ENCODE assay signal across 13 cellular contexts in genomic region chr11:45920531-45921477, GRCh38. TPM values are rescaled to one million over a fixed set of nuclear protein-coding genes. Genes with fewer than 3 reads are reported as not detected.
DNase-seq lines count a peak whose midpoint lies in the region; ATAC-seq and TF ChIP-seq lines count a peak whose summit lies in the region.
"Had no signal": no experiment of that assay in that cellular context is flagged by ENCODE, and none has a peak within 500 bp of the region (broad histone marks: within the 10 kb centered on the region; RNA-seq: fewer than 3 reads in every experiment).

No MANE protein-coding gene starts in this region.

- H3K36me3 Mint-ChIP-seq in activated T-cell treated with anti-CD3 and anti-CD28 coated beads, Interleukin-2, amount 50 U/mL, for 24 hours (ENCODE audit: low read depth), result peaks cover 17% of the 10 kb centered on the region

- H3K4me1 ChIP-seq in mucosa of stomach (ENCODE audit: control insufficient read depth, insufficient read depth, low read length) (peaks cover 6% of the 10 kb centered on the region), upper lobe of right lung (peaks cover 20% of the 10 kb centered on the region)

- H3K36me3 ChIP-seq in mucosa of stomach (ENCODE audit: control insufficient read depth, insufficient read depth, low read length), result no peaks in the 10 kb centered on the region
- peaks cover 3% of the 10 kb centered on the region for H3K36me3 ChIP-seq in upper lobe of right lung

- no peaks in the 10 kb centered on the region for H3K9me3 Mint-ChIP-seq in activated T-cell treated with anti-CD3 and anti-CD28 coated beads, Interleukin-2, amount 50 U/mL, for 24 hours

- peaks cover 16% of the 10 kb centered on the region for H3K27me3 Mint-ChIP-seq in activated T-cell treated with anti-CD3 and anti-CD28 coated beads, Interleukin-2, amount 50 U/mL, for 24 hours

- no peaks in the 10 kb centered on the region for H3K9me3 ChIP-seq in mucosa of stomach (ENCODE audit: control insufficient read depth, low read length)
- no peaks in the 10 kb centered on the region for H3K9me3 ChIP-seq in upper lobe of right lung

- no peak for TF ChIP-seq CTCF in upper lobe of right lung (IDR thresholded peaks at IDR 0.05)

- H3K4me1 Mint-ChIP-seq in activated T-cell treated with anti-CD3 and anti-CD28 coated beads, Interleukin-2, amount 50 U/mL, for 24 hours (ENCODE audit: low read depth), result peaks cover 37% of the 10 kb centered on the region

- H3K27me3 ChIP-seq in mucosa of stomach (ENCODE audit: control insufficient read depth, insufficient read depth, low read length), result peaks cover 23% of the 10 kb centered on the region
- peaks cover 19% of the 10 kb centered on the region for H3K27me3 ChIP-seq in upper lobe of right lung

- H3K27ac ChIP-seq in upper lobe of right lung, result peak overlapping the region; percentile 84
- H3K27ac ChIP-seq: KMS-11 had no signal

- ATAC-seq in Right ventricle myocardium superior (ENCODE audit: poor library complexity) (no peak), Right ventricle myocardium inferior (no peak), upper lobe of right lung (no peak)

- H3K9ac ChIP-seq in mucosa of stomach (ENCODE audit: low read length), result peak overlapping the region; percentile 31
- H3K9ac ChIP-seq: KMS-11 had no signal

- intact Hi-C loops in Right ventricle myocardium superior (cut with DNase I) (no loop called here), Right ventricle myocardium inferior (cut with DNase I) (no loop called here), upper lobe of right lung (cut with DNase I) (no loop called here)

- H3K4me3 ChIP-seq in mucosa of stomach (ENCODE audit: low read length), result no peak overlapping the region
- no peak overlapping the region for H3K4me3 ChIP-seq in upper lobe of right lung

- no peak overlapping the region for H3K27ac Mint-ChIP-seq in activated T-cell treated with anti-CD3 and anti-CD28 coated beads, Interleukin-2, amount 50 U/mL, for 24 hours

- peak; percentile 25 for DNase-seq in Right ventricle myocardium superior
- no peak for DNase-seq in Right ventricle myocardium inferior (ENCODE audit: missing footprints)
- DNase-seq in activated T-cell treated with anti-CD3 and anti-CD28 coated beads, Interleukin-2, amount 50 U/mL, for 24 hours, result peak; percentile 27
- peak; percentile 27 for DNase-seq in upper lobe of right lung
- DNase-seq in NCI-H187 (lab: John Stamatoyannopoulos, UW), result no peak
- no peak for DNase-seq in NCI-H748 (lab: John Stamatoyannopoulos, UW; ENCODE audit: unreplicated experiment)
- no peak for DNase-seq in DMS114 treated with DMSO at 0.1 percent for 48 hours (lab: John Stamatoyannopoulos, UW; ENCODE audit: unreplicated experiment)
- DNase-seq: GOT3; stimulated activated CD4-positive, alpha-beta T cell treated with anti-CD3 and anti-CD28 coated beads, Interleukin-4, amount 100 ng/mL, for 24 hours; T1000 had no signal

- H3K4me3 Mint-ChIP-seq in activated T-cell treated with anti-CD3 and anti-CD28 coated beads, Interleukin-2, amount 50 U/mL, for 24 hours, result no peak overlapping the region

RNA-seq across cellular contexts. Expression of gene LARGE2, which starts 1.7 kb away (rescaled TPM):
- not detected for total RNA-seq in Right ventricle myocardium superior
- total RNA-seq in Right ventricle myocardium inferior, result not detected
- 6.0 TPM for total RNA-seq in upper lobe of right lung
- total RNA-seq: subcutaneous adipose tissue had no signal

RNA-seq across cellular contexts. Expression of gene PEX16, which starts 3.1 kb away (rescaled TPM):
- total RNA-seq in Right ventricle myocardium superior, result 8.5 TPM
- 10.4 TPM for total RNA-seq in Right ventricle myocardium inferior
- 27.6 TPM for total RNA-seq in upper lobe of right lung

RNA-seq across cellular contexts. Expression of gene FREY1, which starts 13.7 kb away (rescaled TPM):
- total RNA-seq in Right ventricle myocardium superior, result not detected
- total RNA-seq in Right ventricle myocardium inferior, result not detected
- 0.75 TPM for total RNA-seq in upper lobe of right lung

RNA-seq across cellular contexts. Expression of gene MAPK8IP1, which starts 35.4 kb away (rescaled TPM):
- total RNA-seq in Right ventricle myocardium superior, result 4.5 TPM
- total RNA-seq in Right ventricle myocardium inferior, result 5.9 TPM
- total RNA-seq in upper lobe of right lung, result 6.4 TPM

Comparison
In these comparisons a context has a peak if more than half of its experiments do, and no peak if none do; other contexts are left out.
1. DNase-seq: peak in Right ventricle myocardium superior (single experiment), activated T-cell treated with anti-CD3 and anti-CD28 coated beads, Interleukin-2, amount 50 U/mL, for 24 hours (single experiment) and upper lobe of right lung (single experiment); none in Right ventricle myocardium inferior (single experiment), NCI-H187 (0 of 2), NCI-H748 (single experiment) and DMS114 treated with DMSO at 0.1 percent for 48 hours (single experiment).